18 cellular contexts compared by ENCODE assay signal in genomic region chr17:66661857-66662256, GRCh38.
DNase-seq lines count a peak whose midpoint lies in the region; ATAC-seq and TF ChIP-seq lines count a peak whose summit lies in the region.
"Had no signal": no experiment of that assay in that cellular context is flagged by ENCODE, and none has a peak within 500 bp of the region (broad histone marks: within the 10 kb centered on the region; RNA-seq: fewer than 3 reads in every experiment).

No MANE protein-coding gene starts in this region.

- no peaks in the 10 kb centered on the region for H3K27me3 ChIP-seq in GM23338 (ENCODE audit: insufficient read depth)
- H3K27me3 ChIP-seq in PC-9 (ENCODE audit: insufficient read depth, low read depth), result no peaks in the 10 kb centered on the region
- H3K27me3 ChIP-seq: BE2C, MG63 had no signal

- H4K20me1 ChIP-seq in GM23338 (replicated peaks; ENCODE audit: insufficient read depth), result no peaks in the 10 kb centered on the region
- H4K20me1 ChIP-seq in PC-9 (ENCODE audit: insufficient read depth), result no peaks in the 10 kb centered on the region

- no peaks in the 10 kb centered on the region; the same call in 2 of the 3 replicates for H3K4me1 Mint-ChIP-seq in GM23338
- H3K4me1 Mint-ChIP-seq in activated CD4-positive, alpha-beta T cell treated with anti-CD3 and anti-CD28 coated beads for 36 hours, result peaks cover 60% of the 10 kb centered on the region

- POLR2A ChIA-PET in PC-9 (lab: Charles Lee; ENCODE audit: unreplicated experiment), result interaction anchor here (0.6 to 0.7 kb wide), 2 partner anchors 14 to 386 kb away, joined by 3 to 4 read pairs; no protein-coding TSS in a partner anchor
- POLR2A ChIA-PET in activated CD4-positive, alpha-beta T cell treated with anti-CD3 and anti-CD28 coated beads for 36 hours (lab: Charles Lee), result no interaction called here

- no peak overlapping the region for H3K4me3 Mint-ChIP-seq in GM23338
- H3K4me3 Mint-ChIP-seq in activated CD4-positive, alpha-beta T cell treated with anti-CD3 and anti-CD28 coated beads for 36 hours, result no peak overlapping the region
- H3K4me3 Mint-ChIP-seq: H9 had no signal

- peaks cover 6% of the 10 kb centered on the region; the same call in 2 of the 3 replicates for H3K36me3 Mint-ChIP-seq in GM23338 (ENCODE audit: low read depth)
- H3K36me3 Mint-ChIP-seq in activated CD4-positive, alpha-beta T cell treated with anti-CD3 and anti-CD28 coated beads for 36 hours (ENCODE audit: low read depth), result peaks cover 55% of the 10 kb centered on the region

- no TSS peak for BruUV-seq in PC-9 (replicated peaks; lab: Mats Ljungman, UMichigan)

- H3K4me2 ChIP-seq in GM23338 (no peak overlapping the region), PC-9 (peak overlapping the region; percentile 2; the same call in 1 of the 2 replicates)

- H3K9me3 ChIP-seq in PC-9 (ENCODE audit: insufficient read depth, low read depth), result no peaks in the 10 kb centered on the region
- H3K9me3 ChIP-seq: BE2C, MG63 had no signal

- ATAC-seq in GM23338 (peak; percentile 76), HG02981 (IDR thresholded peaks at IDR 0.05; ENCODE audit: unreplicated experiment) (no peak)
- no peak for ATAC-seq in activated CD4-positive, alpha-beta T cell treated with anti-CD3 and anti-CD28 coated beads for 36 hours
- ATAC-seq: Right ventricle myocardium inferior had no signal

- intact Hi-C loops in PC-9 (cut with micrococcal nuclease; ENCODE audit: unreplicated experiment), result loop anchor here (1.0 to 5.0 kb wide), 2 partner anchors 25 to 115 kb away; no protein-coding TSS in a partner anchor
- intact Hi-C loops in activated CD4-positive, alpha-beta T cell treated with anti-CD3 and anti-CD28 coated beads for 36 hours (cut with DNase I, micrococcal nuclease), result no loop called here

- H3K27me3 Mint-ChIP-seq in GM23338 (ENCODE audit: insufficient read depth, low read depth, poor library complexity), result peaks cover 2% of the 10 kb centered on the region
- no peaks in the 10 kb centered on the region for H3K27me3 Mint-ChIP-seq in activated CD4-positive, alpha-beta T cell treated with anti-CD3 and anti-CD28 coated beads for 36 hours

- H2AFZ ChIP-seq in GM23338 (no peak overlapping the region), PC-9 (no peak overlapping the region)

- DNase-seq in GM23338 (ENCODE audit: low spot score) (no peak), PC-9 (peak in 1 of 2 experiments; percentile 37), epithelial cell of prostate (ENCODE audit: low read depth, low spot score) (no peak), anterior cingulate cortex (lab: John Stamatoyannopoulos, UW) (no peak), NCI-H1105 treated with DMSO at 0.1 percent for 48 hours (lab: John Stamatoyannopoulos, UW) (no peak)
- DNase-seq in activated CD4-positive, alpha-beta T cell treated with anti-CD3 and anti-CD28 coated beads for 36 hours, result no peak
- DNase-seq: BE2C, DMS 273 treated with DMSO at 0.1 percent for 48 hours, H9, KG1, MG63, NCI-H2029 treated with DMSO at 0.1 percent for 48 hours, NCI-H2171 treated with DMSO at 0.1 percent for 48 hours, NCI-H446 treated with DMSO at 0.1 percent for 48 hours had no signal

- H3K27ac ChIP-seq in C4-2B (peak overlapping the region; percentile 98), GM23338 (ENCODE audit: low read depth) (no peak overlapping the region), PC-9 (peak overlapping the region; percentile 3; the same call in 1 of the 2 replicates), epithelial cell of prostate (peak overlapping the region; percentile 13)
- H3K27ac ChIP-seq: SK-N-MC had no signal

- H3K4me3 ChIP-seq in GM23338, result no peak overlapping the region
- no peak overlapping the region for H3K4me3 ChIP-seq in PC-9
- H3K4me3 ChIP-seq: MG63, SK-N-MC had no signal

- CTCF ChIA-PET in PC-9 (lab: Charles Lee), result interaction anchor here (1.0 kb wide), 1 partner anchor 12 kb away, joined by 5 read pairs; no protein-coding TSS in a partner anchor
- CTCF ChIA-PET in activated CD4-positive, alpha-beta T cell treated with anti-CD3 and anti-CD28 coated beads for 36 hours (lab: Charles Lee), result interaction anchor here (0.7 kb wide), 2 partner anchors 204 to 208 kb away, joined by 3 to 5 read pairs; no protein-coding TSS in a partner anchor

- H3K4me1 ChIP-seq in GM23338 (ENCODE audit: insufficient read depth) (no peaks in the 10 kb centered on the region), PC-9 (replicated peaks; ENCODE audit: insufficient read depth) (peaks cover 19% of the 10 kb centered on the region)

- H3F3A ChIP-seq in GM23338 (replicated peaks; ENCODE audit: low read depth), result no peaks in the 10 kb centered on the region
- peaks cover 15% of the 10 kb centered on the region for H3F3A ChIP-seq in PC-9 (ENCODE audit: insufficient read depth, low read depth)

- H3K9me2 ChIP-seq in GM23338 (ENCODE audit: insufficient read depth) (no peaks in the 10 kb centered on the region), PC-9 (ENCODE audit: insufficient read depth) (no peaks in the 10 kb centered on the region)

- H3K79me2 ChIP-seq in GM23338 (replicated peaks; ENCODE audit: insufficient read depth) (no peaks in the 10 kb centered on the region), PC-9 (ENCODE audit: low read depth) (peaks cover 9% of the 10 kb centered on the region)

- TF ChIP-seq CTCF in C4-2B (conservative IDR thresholded peaks at IDR 0.05) (no peak), GM23338 (conservative IDR thresholded peaks at IDR 0.05; ENCODE audit: low read depth in 2 of 2) (no peak), PC-9 (conservative IDR thresholded peaks at IDR 0.05) (no peak)

- no peaks in the 10 kb centered on the region for H3K36me3 ChIP-seq in GM23338 (ENCODE audit: insufficient read depth)
- no peaks in the 10 kb centered on the region for H3K36me3 ChIP-seq in PC-9 (ENCODE audit: low read depth)

- H3K27ac Mint-ChIP-seq in GM23338, result no peak overlapping the region
- no peak overlapping the region for H3K27ac Mint-ChIP-seq in activated CD4-positive, alpha-beta T cell treated with anti-CD3 and anti-CD28 coated beads for 36 hours
- H3K27ac Mint-ChIP-seq: H9 had no signal

- peaks cover 2% of the 10 kb centered on the region; the same call in 1 of the 3 replicates for H3K9me3 Mint-ChIP-seq in GM23338
- H3K9me3 Mint-ChIP-seq in activated CD4-positive, alpha-beta T cell treated with anti-CD3 and anti-CD28 coated beads for 36 hours (ENCODE audit: low read depth), result peaks cover 16% of the 10 kb centered on the region
- H3K9me3 Mint-ChIP-seq: H9 had no signal

TF ChIP-seq in GM23338, 12 proteins besides CTCF, POLR2A, EP300 and RAD21 (continues in another document):
- TF ChIP-seq EZH2phosphoT487 (IDR thresholded peaks at IDR 0.05; ENCODE audit: unreplicated experiment), result no peak
- TF ChIP-seq STAT1 (IDR thresholded peaks at IDR 0.05; ENCODE audit: unreplicated experiment), result no peak
- no peak for TF ChIP-seq REST (IDR thresholded peaks at IDR 0.05; ENCODE audit: unreplicated experiment)
- no peak for TF ChIP-seq NANOG (IDR thresholded peaks at IDR 0.05; ENCODE audit: borderline replicate concordance)
- no peak for TF ChIP-seq EZH2 (IDR thresholded peaks at IDR 0.05; ENCODE audit: low read depth, unreplicated experiment)
- TF ChIP-seq ZNF114 (CRISPR knock-in tag; IDR thresholded peaks at IDR 0.05), result no peak
- TF ChIP-seq ZNF331 (CRISPR knock-in tag; IDR thresholded peaks at IDR 0.05; ENCODE audit: low read depth), result no peak
- no peak for TF ChIP-seq ETS1 (IDR thresholded peaks at IDR 0.05)
- no peak for TF ChIP-seq CREB1 (CRISPR knock-in tag; IDR thresholded peaks at IDR 0.05; ENCODE audit: low read depth)
- TF ChIP-seq POLR2AphosphoS5 (IDR thresholded peaks at IDR 0.05; ENCODE audit: low read depth), result no peak
- no peak for TF ChIP-seq JUNB (IDR thresholded peaks at IDR 0.05; ENCODE audit: unreplicated experiment)
